8 cellular contexts compared by ENCODE assay signal in genomic region chr1:156571261-156571958, GRCh38. TPM values are rescaled to one million over a fixed set of nuclear protein-coding genes. Genes with fewer than 3 reads are reported as not detected.
A peak's percentile ranks its signal among the peaks of the same experiment; 100 is the strongest.
DNase-seq lines count a peak whose midpoint lies in the region; ATAC-seq and TF ChIP-seq lines count a peak whose summit lies in the region.

No MANE protein-coding gene starts in this region.

- no peaks in the 10 kb centered on the region for H3K9me3 Mint-ChIP-seq in CD8-positive, alpha-beta memory T cell
- H3K9me3 Mint-ChIP-seq in activated naive CD8-positive, alpha-beta T cell treated with anti-CD3 and anti-CD28 coated beads, Interleukin-2, amount 50 U/mL, for 24 hours = no peaks in the 10 kb centered on the region

- peaks cover 17 to 42% of the 10 kb centered on the region in 2 donors for H3K27me3 Mint-ChIP-seq in CD8-positive, alpha-beta memory T cell
- peaks cover 34% of the 10 kb centered on the region for H3K27me3 Mint-ChIP-seq in activated naive CD8-positive, alpha-beta T cell treated with anti-CD3 and anti-CD28 coated beads, Interleukin-2, amount 50 U/mL, for 24 hours

- H3K4me1 Mint-ChIP-seq in CD8-positive, alpha-beta memory T cell = peaks cover 8 to 15% (median 13%) of the 10 kb centered on the region in 3 donors
- peaks cover 30% of the 10 kb centered on the region for H3K4me1 Mint-ChIP-seq in activated naive CD8-positive, alpha-beta T cell treated with anti-CD3 and anti-CD28 coated beads, Interleukin-2, amount 50 U/mL, for 24 hours

- POLR2A ChIA-PET in CD8-positive, alpha-beta memory T cell (lab: Charles Lee) = no interaction called here

- H3K36me3 Mint-ChIP-seq in CD8-positive, alpha-beta memory T cell = no peaks in the 10 kb centered on the region
- peaks cover 2% of the 10 kb centered on the region for H3K36me3 Mint-ChIP-seq in activated naive CD8-positive, alpha-beta T cell treated with anti-CD3 and anti-CD28 coated beads, Interleukin-2, amount 50 U/mL, for 24 hours (ENCODE audit: low read depth)

- H3K4me3 Mint-ChIP-seq in CD8-positive, alpha-beta memory T cell = peak overlapping the region in 1 of 7 donors; percentile 16
- peak overlapping the region; percentile 99 for H3K4me3 Mint-ChIP-seq in activated naive CD8-positive, alpha-beta T cell treated with anti-CD3 and anti-CD28 coated beads, Interleukin-2, amount 50 U/mL, for 24 hours

- TF ChIP-seq POLR2A in GM18505 (IDR thresholded peaks at IDR 0.05; ENCODE audit: borderline replicate concordance, extremely low read depth, insufficient read depth, insufficient read length) = no peak

- no peak for DNase-seq in CD8-positive, alpha-beta memory T cell
- no peak for DNase-seq in Jurkat, Clone E6-1 (ENCODE audit: low read depth, low spot score)
- DNase-seq in activated naive CD8-positive, alpha-beta T cell treated with anti-CD3 and anti-CD28 coated beads, Interleukin-2, amount 50 U/mL, for 24 hours = no peak
- DNase-seq in NCI-H1930 (lab: John Stamatoyannopoulos, UW) = no peak
- DNase-seq in T-helper 9 cell = no peak

- no peak overlapping the region for H3K27ac Mint-ChIP-seq in CD8-positive, alpha-beta memory T cell
- H3K27ac Mint-ChIP-seq in activated naive CD8-positive, alpha-beta T cell treated with anti-CD3 and anti-CD28 coated beads, Interleukin-2, amount 50 U/mL, for 24 hours = no peak overlapping the region

- H3K27ac ChIP-seq in CD8-positive, alpha-beta memory T cell (ENCODE audit: low read depth, low read length) = peak overlapping the region; percentile 55

- H3K4me1 ChIP-seq in CD8-positive, alpha-beta memory T cell (ENCODE audit: insufficient read depth, low read length) = peaks cover 6% of the 10 kb centered on the region
- H3K4me1 ChIP-seq in mucosa of stomach (ENCODE audit: control insufficient read depth, insufficient read depth, low read length) = peaks cover 26% of the 10 kb centered on the region

- H3K27me3 ChIP-seq in CD8-positive, alpha-beta memory T cell (ENCODE audit: insufficient read depth, low read length, poor library complexity, severe bottlenecking) = peaks cover 13% of the 10 kb centered on the region
- H3K27me3 ChIP-seq in mucosa of stomach (ENCODE audit: control insufficient read depth, insufficient read depth, low read length) = no peaks in the 10 kb centered on the region

- peak; percentile 71 for ATAC-seq in activated naive CD8-positive, alpha-beta T cell treated with anti-CD3 and anti-CD28 coated beads, Interleukin-2, amount 50 U/mL, for 24 hours
- ATAC-seq in GM19328 (IDR thresholded peaks at IDR 0.05; ENCODE audit: unreplicated experiment) (no peak), GM18505 (IDR thresholded peaks at IDR 0.05; ENCODE audit: unreplicated experiment) (no peak)

- CTCF ChIA-PET in CD8-positive, alpha-beta memory T cell (lab: Charles Lee) = interaction anchor here (0.9 to 1.7 kb wide), 4 partner anchors 8 to 186 kb away, joined by 3 to 4 read pairs (median 4); partner anchors contain the start of gene TTC24

- no peaks in the 10 kb centered on the region for H3K9me3 ChIP-seq in CD8-positive, alpha-beta memory T cell (ENCODE audit: low read length)
- no peaks in the 10 kb centered on the region for H3K9me3 ChIP-seq in mucosa of stomach (ENCODE audit: control insufficient read depth, low read length)

- peak overlapping the region; percentile 26 for H3K4me3 ChIP-seq in CD8-positive, alpha-beta memory T cell (ENCODE audit: low read length)
- peak overlapping the region; percentile 63 for H3K4me3 ChIP-seq in Jurkat, Clone E6-1 (ENCODE audit: low read length)
- peak overlapping the region; percentile 2 for H3K4me3 ChIP-seq in mucosa of stomach (ENCODE audit: low read length)

- H3K36me3 ChIP-seq in CD8-positive, alpha-beta memory T cell (ENCODE audit: insufficient read depth, low read length) = no peaks in the 10 kb centered on the region
- no peaks in the 10 kb centered on the region for H3K36me3 ChIP-seq in mucosa of stomach (ENCODE audit: control insufficient read depth, insufficient read depth, low read length)

- peak overlapping the region; percentile 42 for H3K9ac ChIP-seq in mucosa of stomach (ENCODE audit: low read length)

RNA-seq across cellular contexts. Expression of gene IQGAP3, which starts 1.0 kb away (rescaled TPM):
- total RNA-seq in CD8-positive, alpha-beta memory T cell = 1 to 10 TPM; 4.4 to 4.7 TPM
- polyA plus RNA-seq in CD8-positive, alpha-beta memory T cell = not detected
- 11.2 TPM for polyA plus RNA-seq in Jurkat, Clone E6-1 (2012; ENCODE audit: insufficient read depth, insufficient read length)

RNA-seq across cellular contexts. Expression of gene TTC24, which starts 8.1 kb away (rescaled TPM):
- total RNA-seq in CD8-positive, alpha-beta memory T cell = 1 to 10 TPM; 7.3 to 7.4 TPM
- 2.3 TPM for polyA plus RNA-seq in CD8-positive, alpha-beta memory T cell
- 9.5 TPM for polyA plus RNA-seq in Jurkat, Clone E6-1 (2012; ENCODE audit: insufficient read depth, insufficient read length)

RNA-seq across cellular contexts. Expression of gene NAXE, which starts 20.2 kb away (rescaled TPM):
- total RNA-seq in CD8-positive, alpha-beta memory T cell = 10 to 100 TPM; 63.0 to 69.1 TPM
- polyA plus RNA-seq in CD8-positive, alpha-beta memory T cell = 113 TPM
- polyA plus RNA-seq in Jurkat, Clone E6-1 (2012; ENCODE audit: insufficient read depth, insufficient read length) = 170 TPM

RNA-seq across cellular contexts. Expression of gene GPATCH4, which starts 29.9 kb away (rescaled TPM):
- total RNA-seq in CD8-positive, alpha-beta memory T cell = 100 to 1,000 TPM; 123 to 131 TPM
- 58.7 TPM for polyA plus RNA-seq in CD8-positive, alpha-beta memory T cell
- polyA plus RNA-seq in Jurkat, Clone E6-1 (2012; ENCODE audit: insufficient read depth, insufficient read length) = 58.7 TPM

RNA-seq across cellular contexts. Expression of gene HAPLN2, which starts 47.8 kb away (rescaled TPM):
- not detected for total RNA-seq in CD8-positive, alpha-beta memory T cell
- polyA plus RNA-seq in CD8-positive, alpha-beta memory T cell = not detected
- polyA plus RNA-seq in Jurkat, Clone E6-1 (2012; ENCODE audit: insufficient read depth, insufficient read length) = not detected

Comparison
In these comparisons a context has a peak if more than half of its experiments do, and no peak if none do; other contexts are left out.
1. H3K4me3 ChIP-seq: peak in every context shown above with its lines; median percentile 63 in Jurkat, Clone E6-1; 26 in CD8-positive, alpha-beta memory T cell; 2 in mucosa of stomach.